Comparison of ENCODE assay signal across 8 cellular contexts in genomic region chr11:13276852-13277718, GRCh38. TPM values are rescaled to one million over a fixed set of nuclear protein-coding genes. Genes with fewer than 3 reads are reported as not detected.
DNase-seq lines count a peak whose midpoint lies in the region; ATAC-seq and TF ChIP-seq lines count a peak whose summit lies in the region.

No MANE protein-coding gene starts in this region.

- peak; percentile 92 for DNase-seq in AG09309 (ENCODE audit: low read depth)
- DNase-seq in NCI-H460 (ENCODE audit: extremely low read depth, low read depth), result peak; percentile 93
- peak; percentile 97 for DNase-seq in activated CD4-positive, alpha-beta T cell treated with anti-CD3 and anti-CD28 coated beads for 48 hours
- peak; percentile 100 for DNase-seq in coronary artery (ENCODE audit: low spot score)
- peak; percentile 89 to 95 (median 92) for DNase-seq in stimulated activated CD4-positive, alpha-beta T cell treated with anti-CD3 and anti-CD28 coated beads, Interleukin-1b, Interleukin-23, amount 100 ng/mL, for 24 hours (ENCODE audit: low read depth in 4 of 4, low spot score in 1 of 4)

- ATAC-seq in GM19035 (IDR thresholded peaks at IDR 0.05; ENCODE audit: unreplicated experiment) (peak; percentile 90), HG03342 (IDR thresholded peaks at IDR 0.05; ENCODE audit: unreplicated experiment) (peak; percentile 92)

- H3K27me3 ChIP-seq in layer of hippocampus (ENCODE audit: control insufficient read depth, insufficient read depth, low read length), result no peaks in the 10 kb centered on the region

- H3K4me3 ChIP-seq in AG09309 (ENCODE audit: control insufficient read depth, low read depth, low read length) (peak overlapping the region; percentile 89), coronary artery (peak overlapping the region; percentile 100)

- TF ChIP-seq CTCF in AG09309 (IDR thresholded peaks at IDR 0.05; ENCODE audit: control insufficient read depth, insufficient read depth, low read depth, low read length, missing control alignments), result no peak
- no peak for TF ChIP-seq CTCF in coronary artery (IDR thresholded peaks at IDR 0.05)

- H3K27ac ChIP-seq in coronary artery (peak overlapping the region; percentile 91 to 99), layer of hippocampus (ENCODE audit: low read depth, low read length) (peak overlapping the region; percentile 87)

RNA-seq across cellular contexts. Expression of gene BMAL1, which starts 0.5 kb away (rescaled TPM):
- total RNA-seq in NCI-H460 (2014; rRNA removed; shearing (Covaris generic)), result 10.6 and 10.8 TPM in 2 replicates
- polyA plus RNA-seq in NCI-H460 (2014; cell fraction: nucleus; rRNA removed), result 5.3 and 9.8 TPM in 2 replicates

Comparison
In these comparisons a context has a peak if more than half of its experiments do, and no peak if none do; other contexts are left out.
1. Peak in every context shown above with its lines: DNase-seq, ATAC-seq, H3K4me3 ChIP-seq and H3K27ac ChIP-seq.